12 cellular contexts compared by ENCODE assay signal in the genomic region with DNA sequence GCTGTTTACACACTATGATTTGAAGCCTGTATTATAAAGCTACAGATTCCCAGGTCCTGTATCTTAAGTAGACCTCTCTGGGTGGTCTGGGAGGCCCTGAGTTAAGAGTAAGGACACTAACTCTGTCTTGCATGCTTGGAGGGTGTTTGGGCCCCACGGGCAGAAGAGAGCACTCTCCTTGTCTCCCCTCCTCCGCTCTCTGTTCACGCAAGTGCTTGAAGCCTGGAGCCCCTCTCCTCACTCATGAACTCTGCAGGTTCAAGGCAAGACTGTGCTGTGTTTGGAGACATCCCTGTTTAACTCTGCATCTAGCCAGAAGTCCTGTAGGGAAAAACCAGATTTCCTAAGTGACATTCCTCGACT.
DNase-seq lines count a peak whose midpoint lies in the region; ATAC-seq and TF ChIP-seq lines count a peak whose summit lies in the region.
"Had no signal": no experiment of that assay in that cellular context is flagged by ENCODE, and none has a peak within 500 bp of the region (broad histone marks: within the 10 kb centered on the region; RNA-seq: fewer than 3 reads in every experiment).

No MANE protein-coding gene starts in this region.

- H3K9me3 ChIP-seq in right lobe of liver (no peaks in the 10 kb centered on the region), uterus (no peaks in the 10 kb centered on the region)

- intact Hi-C loops in right lobe of liver (cut with DNase I) (no loop called here), uterus (cut with DNase I; ENCODE audit: low total_unique reads) (no loop called here), head of caudate nucleus (cut with DNase I) (no loop called here)

- no peaks in the 10 kb centered on the region for H3K27me3 Mint-ChIP-seq in activated naive CD4-positive, alpha-beta T cell treated with anti-CD3 and anti-CD28 coated beads, Interleukin-2, amount 50 U/mL, for 24 hours
- H3K27me3 Mint-ChIP-seq in activated naive CD8-positive, alpha-beta T cell treated with anti-CD3 and anti-CD28 coated beads, Interleukin-2, amount 10 ng/mL, durations not matched to agents 7 days and 5 days: peaks cover 2% of the 10 kb centered on the region

- no peak overlapping the region for H3K4me3 Mint-ChIP-seq in activated naive CD4-positive, alpha-beta T cell treated with anti-CD3 and anti-CD28 coated beads, Interleukin-2, amount 50 U/mL, for 24 hours
- H3K4me3 Mint-ChIP-seq in activated naive CD8-positive, alpha-beta T cell treated with anti-CD3 and anti-CD28 coated beads, Interleukin-2, amount 10 ng/mL, durations not matched to agents 7 days and 5 days: no peak overlapping the region

- H3K27me3 ChIP-seq in right lobe of liver: no peaks in the 10 kb centered on the region
- H3K27me3 ChIP-seq in uterus: no peaks in the 10 kb centered on the region

- peak overlapping the region; percentile 13 for H3K27ac Mint-ChIP-seq in activated naive CD4-positive, alpha-beta T cell treated with anti-CD3 and anti-CD28 coated beads, Interleukin-2, amount 50 U/mL, for 24 hours
- peak overlapping the region; percentile 96 for H3K27ac Mint-ChIP-seq in activated naive CD8-positive, alpha-beta T cell treated with anti-CD3 and anti-CD28 coated beads, Interleukin-2, amount 10 ng/mL, durations not matched to agents 7 days and 5 days

- TF ChIP-seq CTCF in right lobe of liver (IDR thresholded peaks at IDR 0.05) (no peak), uterus (IDR thresholded peaks at IDR 0.05) (no peak)

- 49% methylated on average over 2 of the region's 4 CpGs for WGBS in right lobe of liver (ENCODE audit: insufficient coverage, low coverage, low lambda C conversion rate, missing lambda C conversion rate)

- no peak for DNase-seq in activated naive CD4-positive, alpha-beta T cell (lab: John Stamatoyannopoulos, UW)
- no peak for DNase-seq in activated naive CD8-positive, alpha-beta T cell treated with anti-CD3 and anti-CD28 coated beads, Interleukin-2, amount 10 ng/mL, durations not matched to agents 7 days and 5 days
- DNase-seq in right lobe of liver: no peak
- DNase-seq in uterus: no peak
- DNase-seq in head of caudate nucleus: no peak
- DNase-seq: amygdala; effector CD4-positive, alpha-beta T cell; NCI-H524; SHP77 had no signal

- H3K36me3 ChIP-seq in right lobe of liver: no peaks in the 10 kb centered on the region
- no peaks in the 10 kb centered on the region for H3K36me3 ChIP-seq in uterus

- POLR2A ChIA-PET in activated naive CD8-positive, alpha-beta T cell treated with anti-CD3 and anti-CD28 coated beads, Interleukin-2, amount 10 ng/mL, durations not matched to agents 7 days and 5 days (lab: Charles Lee): interaction anchor here (1.2 to 2.0 kb wide), 3 partner anchors 8 to 155 kb away, joined by 3 to 12 read pairs (median 8); a partner anchor contains a TSS

- TF ChIP-seq POLR2A in right lobe of liver (IDR thresholded peaks at IDR 0.05): no peak
- TF ChIP-seq POLR2A in uterus (IDR thresholded peaks at IDR 0.05): no peak

- H3K27ac ChIP-seq in right lobe of liver (peak overlapping the region; percentile 8 to 58 (median 26)), uterus (peak overlapping the region; percentile 70 to 75)

- no peak for ATAC-seq in activated naive CD8-positive, alpha-beta T cell treated with anti-CD3 and anti-CD28 coated beads, Interleukin-2, amount 10 ng/mL, durations not matched to agents 7 days and 5 days (ENCODE audit: low read depth)
- no peak for ATAC-seq in right lobe of liver
- ATAC-seq in GM21825 (IDR thresholded peaks at IDR 0.05; ENCODE audit: unreplicated experiment): no peak
- no peak for ATAC-seq in GM21619 (IDR thresholded peaks at IDR 0.05; ENCODE audit: unreplicated experiment)

- H3K4me3 ChIP-seq in right lobe of liver (no peak overlapping the region), uterus (no peak overlapping the region)

- H3K4me1 ChIP-seq in right lobe of liver (peaks cover 0 to 44% (median 22%) of the 10 kb centered on the region in 4 donors), uterus (peaks cover 0 to 7% of the 10 kb centered on the region in 2 donors)

- H3K9me3 Mint-ChIP-seq in activated naive CD4-positive, alpha-beta T cell treated with anti-CD3 and anti-CD28 coated beads, Interleukin-2, amount 50 U/mL, for 24 hours: no peaks in the 10 kb centered on the region
- H3K9me3 Mint-ChIP-seq in activated naive CD8-positive, alpha-beta T cell treated with anti-CD3 and anti-CD28 coated beads, Interleukin-2, amount 10 ng/mL, durations not matched to agents 7 days and 5 days: no peaks in the 10 kb centered on the region

- peaks cover 42% of the 10 kb centered on the region for H3K4me1 Mint-ChIP-seq in activated naive CD4-positive, alpha-beta T cell treated with anti-CD3 and anti-CD28 coated beads, Interleukin-2, amount 50 U/mL, for 24 hours
- peaks cover 52% of the 10 kb centered on the region for H3K4me1 Mint-ChIP-seq in activated naive CD8-positive, alpha-beta T cell treated with anti-CD3 and anti-CD28 coated beads, Interleukin-2, amount 10 ng/mL, durations not matched to agents 7 days and 5 days

- no peaks in the 10 kb centered on the region for H3K36me3 Mint-ChIP-seq in activated naive CD4-positive, alpha-beta T cell treated with anti-CD3 and anti-CD28 coated beads, Interleukin-2, amount 50 U/mL, for 24 hours
- peaks cover 7% of the 10 kb centered on the region for H3K36me3 Mint-ChIP-seq in activated naive CD8-positive, alpha-beta T cell treated with anti-CD3 and anti-CD28 coated beads, Interleukin-2, amount 10 ng/mL, durations not matched to agents 7 days and 5 days
